8 cellular contexts compared by ENCODE assay signal in genomic region chr11:111777094-111778046, GRCh38. TPM values are rescaled to one million over a fixed set of nuclear protein-coding genes. Genes with fewer than 3 reads are reported as not detected.
DNase-seq lines count a peak whose midpoint lies in the region; ATAC-seq and TF ChIP-seq lines count a peak whose summit lies in the region.

No MANE protein-coding gene starts in this region.

- intact Hi-C loops in vagina (cut with DNase I), result loop anchor here (2.0 to 5.0 kb wide), 2 partner anchors 65 to 181 kb away; no protein-coding TSS in a partner anchor

- 56 to 60% methylated on average over 4 of the region's 4 CpGs for WGBS in GM23248 (ENCODE audit: low coverage in 1 of 2, low lambda C conversion rate in 2 of 2, missing lambda C conversion rate in 2 of 2), 2 experiments
- WGBS in lung, 2 donors, result 77 to 91% methylated on average over 4 of the region's 4 CpGs

- peak in 5 of 6 experiments; percentile 3 to 62 (median 30) for DNase-seq in stimulated activated naive CD4-positive, alpha-beta T cell (lab: John Stamatoyannopoulos, UW)
- no peak for DNase-seq in stimulated activated naive CD4-positive, alpha-beta T cell treated with Interleukin-2 at 50 U/mL for 16 hours (lab: John Stamatoyannopoulos, UW)
- DNase-seq in GM23248 (peak; percentile 87), Kasumi-1 (lab: John Stamatoyannopoulos, UW) (peak; percentile 76), RKO (ENCODE audit: low spot score) (peak; percentile 81), dedifferentiated amniotic fluid mesenchymal stem cell (ENCODE audit: extremely low spot score) (peak; percentile 89), lung (ENCODE audit: low spot score) (no peak), vagina (ENCODE audit: extremely low spot score in 2 of 2) (no peak)

- no peak overlapping the region for H3K4me2 ChIP-seq in GM23248 (ENCODE audit: unreplicated experiment)

- no peaks in the 10 kb centered on the region for H3K79me2 ChIP-seq in GM23248 (ENCODE audit: insufficient read depth)

- H3K9me2 ChIP-seq in GM23248 (ENCODE audit: insufficient read depth), result no peaks in the 10 kb centered on the region

- no peaks in the 10 kb centered on the region for H3K9me3 ChIP-seq in GM23248 (ENCODE audit: low read depth)
- H3K9me3 ChIP-seq in lung (ENCODE audit: control insufficient read depth in 2 of 2, insufficient read depth in 1 of 2, low read length in 1 of 2), result no peaks in the 10 kb centered on the region
- no peaks in the 10 kb centered on the region for H3K9me3 ChIP-seq in vagina

- no peak overlapping the region for H2AFZ ChIP-seq in GM23248

- H3K4me3 ChIP-seq in GM23248 (no peak overlapping the region), lung (no peak overlapping the region), vagina (no peak overlapping the region)

- H4K20me1 ChIP-seq in GM23248 (ENCODE audit: insufficient read depth), result no peaks in the 10 kb centered on the region

- H3K4me1 ChIP-seq in GM23248 (ENCODE audit: insufficient read depth) (0 out of 2 replicates have a peak, but pooled peaks cover 8% of the 10 kb centered on the region), lung (ENCODE audit: control insufficient read depth in 2 of 2, insufficient read depth in 2 of 2, low read length in 2 of 2) (peaks cover 2 to 7% of the 10 kb centered on the region in 2 donors), vagina (no peaks in the 10 kb centered on the region)

- H3K36me3 ChIP-seq in GM23248 (ENCODE audit: low read depth) (no peaks in the 10 kb centered on the region), lung (ENCODE audit: control insufficient read depth in 2 of 2, insufficient read depth in 2 of 2, low read length in 2 of 2) (no peaks in the 10 kb centered on the region), vagina (no peaks in the 10 kb centered on the region)

- ATAC-seq in lung (ENCODE audit: insufficient read depth, low FRiP score), result no peak

- H3F3A ChIP-seq in GM23248 (ENCODE audit: insufficient read depth), result peaks cover 5% of the 10 kb centered on the region; the same call in 1 of the 2 replicates

- TF ChIP-seq CTCF in lung (IDR thresholded peaks at IDR 0.05; ENCODE audit: control extremely low read depth, extremely low read depth), result peak; percentile 83
- peak; percentile 51 to 90 (median 84) for TF ChIP-seq CTCF in vagina (IDR thresholded peaks at IDR 0.05)

- no peaks in the 10 kb centered on the region for H3K27me3 ChIP-seq in GM23248 (replicated peaks; ENCODE audit: insufficient read depth)
- H3K27me3 ChIP-seq in lung (ENCODE audit: control insufficient read depth, insufficient read depth), result no peaks in the 10 kb centered on the region
- H3K27me3 ChIP-seq in vagina, result no peaks in the 10 kb centered on the region

- in situ Hi-C loops in GM23248 (cut with MboI), result loop anchor here (10.0 kb wide), 1 partner anchor 323 kb away; no protein-coding TSS in a partner anchor

- H3K27ac ChIP-seq in GM23248 (no peak overlapping the region), lung (ENCODE audit: low read depth in 1 of 2, low read length in 1 of 2) (no peak overlapping the region), vagina (no peak overlapping the region)

- TF ChIP-seq POLR2A in vagina (IDR thresholded peaks at IDR 0.05), result no peak

- H3K9ac ChIP-seq in GM23248, result no peak overlapping the region

RNA-seq across cellular contexts. Expression of gene PPP2R1B, which starts 11.2 kb away (rescaled TPM):
- total RNA-seq in GM23248 (2014; rRNA removed; shearing (Covaris generic)), result 24.8 and 25.1 TPM in 2 replicates
- polyA plus RNA-seq in GM23248 (2016; fragmentation: Nextera tagmentation; extraction: Ambion mirVana), result 22.1 and 26.2 TPM in 2 replicates
- 10 to 100 TPM; 30.0 to 71.5 TPM for total RNA-seq in lung
- polyA plus RNA-seq in lung, result 10 to 100 TPM in 1 of 2 donors, 1 to 10 TPM in 1; 8.3 to 10.9 TPM
- 35.6 TPM for total RNA-seq in vagina

Comparison
In these comparisons a context has a peak if more than half of its experiments do, and no peak if none do; other contexts are left out.
1. DNase-seq: peak in stimulated activated naive CD4-positive, alpha-beta T cell (5 of 6), GM23248 (single experiment), Kasumi-1 (2 of 2), RKO (single experiment) and dedifferentiated amniotic fluid mesenchymal stem cell (single experiment); none in stimulated activated naive CD4-positive, alpha-beta T cell treated with Interleukin-2 at 50 U/mL for 16 hours (single experiment), lung (single experiment) and vagina (0 of 2).